In genomic region chr1:179321533-179322216, GRCh38 we compare ENCODE assay signal across 29 cellular contexts. TPM values are rescaled to one million over a fixed set of nuclear protein-coding genes. Genes with fewer than 3 reads are reported as not detected.
DNase-seq lines count a peak whose midpoint lies in the region; ATAC-seq, FAIRE-seq and TF ChIP-seq lines count a peak whose summit lies in the region.
"Had no signal": no experiment of that assay in that cellular context is flagged by ENCODE, and none has a peak within 500 bp of the region (broad histone marks: within the 10 kb centered on the region; RNA-seq: fewer than 3 reads in every experiment).

No MANE protein-coding gene starts in this region.

- peaks cover 10% of the 10 kb centered on the region for H3K79me2 ChIP-seq in HepG2 (ENCODE audit: insufficient read depth, low read length)
- H3K79me2 ChIP-seq in K562 (ENCODE audit: control insufficient read depth, insufficient read depth, low read length): no peaks in the 10 kb centered on the region

- H3K9me3 ChIP-seq in HepG2 (ENCODE audit: low read length): no peaks in the 10 kb centered on the region
- no peaks in the 10 kb centered on the region for H3K9me3 ChIP-seq in right lobe of liver
- peaks cover 5% of the 10 kb centered on the region; the same call in 1 of the 2 replicates for H3K9me3 ChIP-seq in IMR-90 (ENCODE audit: control insufficient read depth, insufficient read depth, low read length)
- no peaks in the 10 kb centered on the region for H3K9me3 ChIP-seq in K562 (replicated peaks; ENCODE audit: control insufficient read depth, insufficient read depth, low read depth, low read length)
- H3K9me3 ChIP-seq in testis: no peaks in the 10 kb centered on the region
- H3K9me3 ChIP-seq: A549, Caco-2 had no signal

- H3K79me1 ChIP-seq in IMR-90 (ENCODE audit: low read depth in 1 of 2, low read length in 2 of 2): peaks cover 18 to 39% of the 10 kb centered on the region in 2 experiments

- no peak overlapping the region for H4K8ac ChIP-seq in IMR-90 (ENCODE audit: low read depth in 2 of 2, low read length in 2 of 2)

- TF ChIP-seq CTCF in HepG2 (CRISPR knock-in tag; IDR thresholded peaks at IDR 0.05) (no peak), right lobe of liver (IDR thresholded peaks at IDR 0.05) (no peak), IMR-90 (conservative IDR thresholded peaks at IDR 0.05; ENCODE audit: low read depth, low read length) (no peak), K562 (IDR thresholded peaks at IDR 0.05 in 2 of 3, conservative IDR thresholded peaks at IDR 0.05 in 1 of 3; ENCODE audit: insufficient read depth in 2 of 3, low read depth in 1 of 3, low read length in 3 of 3) (no peak), testis (IDR thresholded peaks at IDR 0.05) (no peak)

- H2BK15ac ChIP-seq in IMR-90 (ENCODE audit: low read depth, low read length): no peak overlapping the region

- H2AFZ ChIP-seq in HepG2 (ENCODE audit: low read length) (no peak overlapping the region), IMR-90 (replicated peaks; ENCODE audit: low read length, poor library complexity) (no peak overlapping the region), K562 (ENCODE audit: low read depth, low read length) (no peak overlapping the region)

- H3K27me3 ChIP-seq in HepG2 (ENCODE audit: control insufficient read depth in 1 of 2, insufficient read depth in 2 of 2, low read length in 2 of 2) (no peaks in the 10 kb centered on the region), right lobe of liver (no peaks in the 10 kb centered on the region), IMR-90 (ENCODE audit: control insufficient read depth, insufficient read depth, low read length) (no peaks in the 10 kb centered on the region), K562 (ENCODE audit: control insufficient read depth in 2 of 2, insufficient read depth in 2 of 2, low read length in 2 of 2) (no peaks in the 10 kb centered on the region), testis (no peaks in the 10 kb centered on the region)

- in situ Hi-C loops in HepG2 (cut with HindIII; ENCODE audit: extremely low pct_ligation_motif_present, low pct_unique_long_range_greater_than_20kb) (no loop called here), IMR-90 (cut with MboI; ENCODE audit: low sequenced_read_pairs) (no loop called here), K562 (cut with MboI) (no loop called here)

- no peak overlapping the region for H4K5ac ChIP-seq in IMR-90 (ENCODE audit: low read depth, low read length)

- no peak for TF ChIP-seq EP300 in HepG2 (IDR thresholded peaks at IDR 0.05; ENCODE audit: low read depth in 2 of 2, low read length in 2 of 2)
- no peak for TF ChIP-seq EP300 in HepG2 (CRISPR knock-in tag; IDR thresholded peaks at IDR 0.05; ENCODE audit: borderline replicate concordance)
- no peak for TF ChIP-seq EP300 in K562 (IDR thresholded peaks at IDR 0.05; ENCODE audit: low read length)

- no peak for TF ChIP-seq POLR2A in HepG2 (IDR thresholded peaks at IDR 0.05; ENCODE audit: insufficient read depth in 1 of 2, low read depth in 2 of 2, low read length in 2 of 2)
- no peak for TF ChIP-seq POLR2A in right lobe of liver (IDR thresholded peaks at IDR 0.05)
- TF ChIP-seq POLR2A in IMR-90 (IDR thresholded peaks at IDR 0.05; ENCODE audit: low read depth, low read length): no peak
- no peak for TF ChIP-seq POLR2A in K562 (conservative IDR thresholded peaks at IDR 0.05)
- no peak for TF ChIP-seq POLR2A in testis (IDR thresholded peaks at IDR 0.05)

- H2BK5ac ChIP-seq in IMR-90 (ENCODE audit: low read depth, low read length, poor library complexity, severe bottlenecking): no peak overlapping the region

- intact Hi-C loops in HepG2 (cut with micrococcal nuclease; ENCODE audit: unreplicated experiment): no loop called here
- intact Hi-C loops in right lobe of liver (cut with DNase I): no loop called here
- intact Hi-C loops in IMR-90 (cut with micrococcal nuclease): no loop called here
- intact Hi-C loops in K562 (cut with micrococcal nuclease): no loop called here
- intact Hi-C loops in testis (cut with DNase I; ENCODE audit: low total_unique reads): no loop called here

- no peaks in the 10 kb centered on the region for H3K4me1 ChIP-seq in HepG2 (ENCODE audit: insufficient read depth, low read length)
- no peaks in the 10 kb centered on the region for H3K4me1 ChIP-seq in right lobe of liver
- 0 out of 2 replicates have a peak, but pooled peaks cover 2% of the 10 kb centered on the region for H3K4me1 ChIP-seq in IMR-90 (ENCODE audit: control insufficient read depth, insufficient read depth, low read length)
- no peaks in the 10 kb centered on the region for H3K4me1 ChIP-seq in K562 (replicated peaks in 1 of 2; ENCODE audit: control insufficient read depth in 2 of 2, insufficient read depth in 2 of 2, low read length in 2 of 2)
- no peaks in the 10 kb centered on the region for H3K4me1 ChIP-seq in testis
- H3K4me1 ChIP-seq: A549, Caco-2 had no signal

- no peak overlapping the region for H2AK9ac ChIP-seq in IMR-90 (replicated peaks; ENCODE audit: low read depth, low read length, poor library complexity)

- POLR2A ChIA-PET in HepG2 (lab: Yijun Ruan, JAX) (no interaction called here), IMR-90 (lab: Charles Lee; ENCODE audit: unreplicated experiment) (no interaction called here), K562 (lab: Yijun Ruan, JAX) (no interaction called here)

- H3K9ac ChIP-seq in HepG2 (ENCODE audit: insufficient read depth, low read depth, low read length): no peak overlapping the region
- no peak overlapping the region for H3K9ac ChIP-seq in IMR-90 (ENCODE audit: low read depth, low read length)
- H3K9ac ChIP-seq in K562 (ENCODE audit: insufficient read depth in 1 of 2, low read depth in 2 of 2, low read length in 2 of 2): no peak overlapping the region

- TF ChIP-seq RAD21 in HepG2 (CRISPR knock-in tag; IDR thresholded peaks at IDR 0.05): no peak
- no peak for TF ChIP-seq RAD21 in IMR-90 (IDR thresholded peaks at IDR 0.05; ENCODE audit: low read length)
- no peak for TF ChIP-seq RAD21 in K562 (CRISPR knock-in tag; conservative IDR thresholded peaks at IDR 0.05 in 1 of 2, IDR thresholded peaks at IDR 0.05 in 1 of 2)

- H4K91ac ChIP-seq in IMR-90 (ENCODE audit: insufficient read depth, low read depth, low read length): no peak overlapping the region

- H4K20me1 ChIP-seq in HepG2 (ENCODE audit: insufficient read depth, low read length) (no peaks in the 10 kb centered on the region), IMR-90 (ENCODE audit: insufficient read depth, low read length) (peaks cover 3% of the 10 kb centered on the region; the same call in 1 of the 2 replicates), K562 (replicated peaks; ENCODE audit: control insufficient read depth, insufficient read depth, low read length) (no peaks in the 10 kb centered on the region)

- H3K36me3 ChIP-seq in HepG2 (replicated peaks in 1 of 2; ENCODE audit: control insufficient read depth in 1 of 2, insufficient read depth in 2 of 2, low read length in 2 of 2): peaks cover 1 to 25% of the 10 kb centered on the region in 2 experiments; a peak in 4 of 5 replicates
- peaks cover 0 to 13% (median 4%) of the 10 kb centered on the region in 4 donors for H3K36me3 ChIP-seq in right lobe of liver
- peaks cover 11% of the 10 kb centered on the region; the same call in 1 of the 2 replicates for H3K36me3 ChIP-seq in IMR-90 (ENCODE audit: control insufficient read depth, insufficient read depth, low read length)
- no peaks in the 10 kb centered on the region for H3K36me3 ChIP-seq in K562 (ENCODE audit: control insufficient read depth, insufficient read depth, low read length)
- H3K36me3 ChIP-seq in testis (ENCODE audit: low read depth, missing control alignments): no peaks in the 10 kb centered on the region

- dilution Hi-C loops in IMR-90 (cut with HindIII; ENCODE audit: low sequenced_read_pairs, unreplicated experiment): no loop called here

- CTCF ChIA-PET in HepG2 (lab: Yijun Ruan, JAX; ENCODE audit: low intra/inter-chr PET ratio, low total read pairs) (no interaction called here), IMR-90 (lab: Yijun Ruan, JAX) (no interaction called here), K562 (lab: Yijun Ruan, JAX; ENCODE audit: low intra/inter-chr PET ratio) (no interaction called here)

- H2BK120ac ChIP-seq in IMR-90 (ENCODE audit: low read depth, low read length): no peak overlapping the region

- ATAC-seq in HepG2 (no peak), right lobe of liver (no peak), IMR-90 (ENCODE audit: low read depth) (no peak), K562 (no peak), HG03565 (IDR thresholded peaks at IDR 0.05; ENCODE audit: unreplicated experiment) (no peak)
- ATAC-seq: A549; CD8-positive, alpha-beta T cell; PC-3 had no signal

- no peak overlapping the region for H2AK5ac ChIP-seq in IMR-90 (ENCODE audit: low read depth, low read length)

- H3K56ac ChIP-seq in IMR-90 (ENCODE audit: extremely low read depth, insufficient read depth, low read length): no peak overlapping the region

- DNase-seq in HepG2 (ENCODE audit: low spot score) (no peak), right lobe of liver (no peak), IMR-90 (no peak), K562 (ENCODE audit: extremely low read depth in 1 of 4, low spot score in 3 of 4) (no peak), testis (no peak), mucosa of gallbladder (ENCODE audit: low spot score) (no peak)
- DNase-seq: C1 segment of cervical spinal cord; Caco-2; CD8-positive, alpha-beta T cell; DMS 273 treated with DMSO at 0.1 percent for 48 hours; DMS79; EL; GF-D8; GOT3; HCEC 1CT; Kasumi-1; NCI-H1092 treated with DMSO at 0.1 percent for 48 hours; NCI-H1436; NCI-H187; NCI-H2171 treated with DMSO at 0.1 percent for 48 hours; NCI-H524; NCI-H774; NK-92 treated with Interleukin-12 subunit alpha and Interleukin-12 subunit beta, amount 100 ng/mL, for 24 hours; PC-3 had no signal

- H3K9me1 ChIP-seq in IMR-90 (ENCODE audit: insufficient read depth, low read length): no peaks in the 10 kb centered on the region
- H3K9me1 ChIP-seq in K562 (ENCODE audit: control insufficient read depth, insufficient read depth, low read length): no peaks in the 10 kb centered on the region

- H3K23ac ChIP-seq in IMR-90 (ENCODE audit: low read depth, low read length): peak overlapping the region; percentile 14; the same call in 1 of the 2 replicates

- H3K27ac ChIP-seq in HepG2 (ENCODE audit: extremely low read length, insufficient read depth, low read length) (no peak overlapping the region), right lobe of liver (no peak overlapping the region), IMR-90 (ENCODE audit: insufficient read depth, low read length) (no peak overlapping the region), K562 (ENCODE audit: extremely low read depth, low read depth, low read length) (no peak overlapping the region), testis (peak overlapping the region; percentile 41 to 74)
- H3K27ac ChIP-seq: A549, HL-60 had no signal

- no peak overlapping the region for H3K18ac ChIP-seq in IMR-90 (ENCODE audit: low read depth, low read length)

- H3K4ac ChIP-seq in IMR-90 (ENCODE audit: low read depth, low read length): no peak overlapping the region

- no peak overlapping the region for H2BK20ac ChIP-seq in IMR-90 (ENCODE audit: low read depth, low read length)

- BruUV-seq in HepG2 (replicated peaks; lab: Mats Ljungman, UMichigan) (no TSS peak), IMR-90 (replicated peaks; lab: Mats Ljungman, UMichigan) (no TSS peak), K562 (replicated peaks; lab: Mats Ljungman, UMichigan) (no TSS peak)

- 96% methylated on average over 5 of the region's 5 CpGs for WGBS in HepG2 (ENCODE audit: low lambda C conversion rate)
- 89% methylated on average over 4 of the region's 5 CpGs for WGBS in right lobe of liver (ENCODE audit: insufficient coverage, low coverage, low lambda C conversion rate, missing lambda C conversion rate)
- 100% methylated on average over 2 of the region's 5 CpGs; no CpG with 5 or more reads in 1 of the 2 experiments for WGBS in IMR-90 (ENCODE audit: extremely low coverage in 2 of 2, insufficient read length in 1 of 2), 2 experiments
- 70% methylated on average over 5 of the region's 5 CpGs for WGBS in K562 (ENCODE audit: insufficient coverage, low coverage, missing lambda C conversion rate)
- WGBS in testis, 2 donors: 93 to 94% methylated on average over 5 of the region's 5 CpGs

- no peak overlapping the region for H3K14ac ChIP-seq in IMR-90 (replicated peaks; ENCODE audit: low read depth, low read length)

- FAIRE-seq in HepG2 (lab: Jason Lieb, UNC) (no peak), K562 (lab: Jason Lieb, UNC) (no peak)
- FAIRE-seq: A549, GM12891 had no signal

- H3K4me2 ChIP-seq in HepG2 (ENCODE audit: low read depth, low read length) (no peak overlapping the region), IMR-90 (ENCODE audit: low read depth, low read length) (no peak overlapping the region), K562 (ENCODE audit: insufficient read depth, low read length) (no peak overlapping the region)
- H3K4me2 ChIP-seq: A549 had no signal

- no peak overlapping the region for H3K4me3 ChIP-seq in HepG2 (replicated peaks in 1 of 3; ENCODE audit: insufficient read depth in 1 of 3, low read depth in 2 of 3, low read length in 3 of 3)
- no peak overlapping the region for H3K4me3 ChIP-seq in right lobe of liver
- H3K4me3 ChIP-seq in IMR-90 (ENCODE audit: insufficient read depth, low read depth, low read length): no peak overlapping the region
- H3K4me3 ChIP-seq in K562: no peak overlapping the region
- H3K4me3 ChIP-seq in testis: no peak overlapping the region
- H3K4me3 ChIP-seq: A549 had no signal

RNA-seq across cellular contexts. Expression of gene SOAT1, which starts 28.1 kb away (rescaled TPM):
- total RNA-seq in HepG2 (2016; rRNA removed; fragmentation: Illumina TruSeq; extraction: Trizol) (40.2 and 52.0 TPM in 2 replicates), right lobe of liver (10 to 100 TPM in 4 of 6 experiments, 1 to 10 TPM in 2; 5.8 to 20.5 (median 14.3) TPM), IMR-90 (2012; rRNA removed) (19.5 and 28.9 TPM in 2 replicates), K562 (2014; rRNA removed) (5.5 and 7.5 TPM in 2 replicates), K562 (2014; rRNA removed; fragmentation: Illumina TruSeq; extraction: Trizol) (23.5 and 31.4 TPM in 2 replicates), K562 (2015; rRNA removed; fragmentation: Illumina TruSeq; extraction: Trizol) (17.3 and 18.4 TPM in 2 replicates), K562 (2021) (24.1 and 24.3 TPM in 2 replicates), testis (10 to 100 TPM; 24.1 to 25.5 TPM), mucosa of gallbladder (83.1 TPM)
- total RNA-seq in HepG2 (2016; cell fraction: cytosol; rRNA removed; fragmentation: Illumina TruSeq; extraction: Trizol; ENCODE audit: low read depth): 10.0 and 13.3 TPM in 2 replicates
- 35.6 and 52.3 TPM in 2 replicates for total RNA-seq in HepG2 (2016; cell fraction: insoluble cytoplasmic fraction; rRNA removed; fragmentation: Illumina TruSeq; extraction: Trizol)
- total RNA-seq in HepG2 (2016; cell fraction: membrane; rRNA removed; fragmentation: Illumina TruSeq; extraction: Trizol): 13.7 and 14.4 TPM in 2 replicates
- total RNA-seq in HepG2 (2016; cell fraction: nucleus; rRNA removed; fragmentation: Illumina TruSeq; extraction: Trizol): 49.1 and 52.5 TPM in 2 replicates
- polyA plus RNA-seq in HepG2 (2011; rRNA removed) (16.9 and 22.3 TPM in 2 replicates), IMR-90 (2012; rRNA removed) (14.0 and 19.8 TPM in 2 replicates), K562 (2011; rRNA removed) (20.5 and 29.1 TPM in 2 replicates), K562 (2014; fragmentation: Illumina TruSeq; extraction: Trizol) (23.1 and 25.4 TPM in 2 replicates), K562 (2014; fragmentation: Nextera tagmentation; extraction: Ambion mirVana) (10 to 100 TPM in 1 of 2 experiments, 1 to 10 TPM in 1; 9.2 to 11.9 TPM), K562 (2014; rRNA removed) (9.8 and 11.1 TPM in 2 replicates), testis (ENCODE audit: insufficient read depth, low read depth, low replicate concordance) (22.5 TPM)
- polyA plus RNA-seq in HepG2 (2011; cell fraction: cytosol; rRNA removed): 6.4 and 12.5 TPM in 2 replicates
- 4.4 and 7.2 TPM in 2 replicates for polyA plus RNA-seq in HepG2 (2011; cell fraction: nucleus; rRNA removed)
- polyA plus RNA-seq in HepG2 (2012): 16.5 and 24.5 TPM in 2 replicates
- 1.4 and 2.2 TPM in 2 replicates for polyA plus RNA-seq in HepG2 (2016; cell fraction: cytosol; fragmentation: Illumina TruSeq; extraction: Trizol; ENCODE audit: low read depth)
- 22.5 and 25.2 TPM in 2 replicates for polyA plus RNA-seq in HepG2 (2016; cell fraction: insoluble cytoplasmic fraction; fragmentation: Illumina TruSeq; extraction: Trizol; ENCODE audit: low read depth)
- polyA plus RNA-seq in HepG2 (2016; cell fraction: membrane; fragmentation: Illumina TruSeq; extraction: Trizol; ENCODE audit: low read depth): 2.3 and 2.5 TPM in 2 replicates
- 31.2 and 32.8 TPM in 2 replicates for polyA plus RNA-seq in HepG2 (2016; cell fraction: nucleus; fragmentation: Illumina TruSeq; extraction: Trizol; ENCODE audit: insufficient read depth, low read depth)
- 34.1 and 238 TPM in 2 replicates for polyA minus RNA-seq in HepG2 (2011; rRNA and poly(A)+ RNA removed; ENCODE audit: low replicate concordance)
- polyA minus RNA-seq in HepG2 (2011; cell fraction: cytosol; rRNA and poly(A)+ RNA removed): 16.4 and 17.9 TPM in 2 replicates
- polyA minus RNA-seq in HepG2 (2011; cell fraction: nucleus; rRNA and poly(A)+ RNA removed): 8.8 and 12.2 TPM in 2 replicates
- polyA plus RNA-seq in IMR-90 (2012; cell fraction: cytosol; rRNA removed): 1.8 and 2.6 TPM in 2 replicates
- polyA plus RNA-seq in IMR-90 (2012; cell fraction: nucleus; rRNA removed; ENCODE audit: low replicate concordance): 1.1 and 11.5 TPM in 2 replicates
- total RNA-seq in K562 (2011; cell fraction: chromatin; rRNA removed; ENCODE audit: low replicate concordance): 26.8 and 37.2 TPM in 2 replicates
- 9.2 and 10.4 TPM in 2 replicates for total RNA-seq in K562 (2011; cell fraction: nucleolus; rRNA removed)
- total RNA-seq in K562 (2011; cell fraction: nucleoplasm; rRNA removed): 16.6 and 22.4 TPM in 2 replicates
- 7.1 and 16.4 TPM in 2 replicates for polyA plus RNA-seq in K562 (2011; cell fraction: cytosol; rRNA removed)
- polyA plus RNA-seq in K562 (2011; cell fraction: nucleus; rRNA removed): 6.3 and 11.4 TPM in 2 replicates
- 9.4 and 13.0 TPM in 2 replicates for polyA plus RNA-seq in K562 (2012)
- 44.0 and 47.0 TPM in 2 replicates for polyA minus RNA-seq in K562 (2011; rRNA and poly(A)+ RNA removed)
- 8.6 and 12.0 TPM in 2 replicates for polyA minus RNA-seq in K562 (2011; cell fraction: cytosol; rRNA and poly(A)+ RNA removed)
- 3.1 and 6.1 TPM in 2 replicates for polyA minus RNA-seq in K562 (2011; cell fraction: nucleus; rRNA and poly(A)+ RNA removed)

RNA-seq across cellular contexts. Expression of gene AXDND1, which starts 44.1 kb away (rescaled TPM):
- 0.14 and 0.40 TPM in 2 replicates for total RNA-seq in HepG2 (2016; rRNA removed; fragmentation: Illumina TruSeq; extraction: Trizol)
- 0.97 and 1.0 TPM in 2 replicates for total RNA-seq in HepG2 (2016; cell fraction: cytosol; rRNA removed; fragmentation: Illumina TruSeq; extraction: Trizol; ENCODE audit: low read depth)
- 0.04 and 0.06 TPM in 2 replicates for total RNA-seq in HepG2 (2016; cell fraction: insoluble cytoplasmic fraction; rRNA removed; fragmentation: Illumina TruSeq; extraction: Trizol)
- 0.12 and 0.69 TPM in 2 replicates for total RNA-seq in HepG2 (2016; cell fraction: membrane; rRNA removed; fragmentation: Illumina TruSeq; extraction: Trizol)
- total RNA-seq in HepG2 (2016; cell fraction: nucleus; rRNA removed; fragmentation: Illumina TruSeq; extraction: Trizol): 0.47 and 1.1 TPM in 2 replicates
- 0.15 and 0.46 TPM in 2 replicates for polyA plus RNA-seq in HepG2 (2011; rRNA removed)
- polyA plus RNA-seq in HepG2 (2011; cell fraction: cytosol; rRNA removed): not detected in 2 replicates
- 0.36 and 0.50 TPM in 2 replicates for polyA plus RNA-seq in HepG2 (2011; cell fraction: nucleus; rRNA removed)
- 0.19 and 0.32 TPM in 2 replicates for polyA plus RNA-seq in HepG2 (2012)
- polyA plus RNA-seq in HepG2 (2016; cell fraction: cytosol; fragmentation: Illumina TruSeq; extraction: Trizol; ENCODE audit: low read depth): 0.26 and 0.31 TPM in 2 replicates
- polyA plus RNA-seq in HepG2 (2016; cell fraction: insoluble cytoplasmic fraction; fragmentation: Illumina TruSeq; extraction: Trizol; ENCODE audit: low read depth): 0.27 and 0.48 TPM in 2 replicates
- polyA plus RNA-seq in HepG2 (2016; cell fraction: membrane; fragmentation: Illumina TruSeq; extraction: Trizol; ENCODE audit: low read depth): 0.24 and 0.36 TPM in 2 replicates
- not detected in 2 replicates for polyA plus RNA-seq in HepG2 (2016; cell fraction: nucleus; fragmentation: Illumina TruSeq; extraction: Trizol; ENCODE audit: insufficient read depth, low read depth)
- not detected in 2 replicates for polyA minus RNA-seq in HepG2 (2011; rRNA and poly(A)+ RNA removed; ENCODE audit: low replicate concordance)
- polyA minus RNA-seq in HepG2 (2011; cell fraction: cytosol; rRNA and poly(A)+ RNA removed): not detected in 2 replicates
- 0.99 and 1.4 TPM in 2 replicates for polyA minus RNA-seq in HepG2 (2011; cell fraction: nucleus; rRNA and poly(A)+ RNA removed)
- total RNA-seq in right lobe of liver: under 1 TPM in 1 of 6 experiments, not detected in 5; 0.09 TPM
- total RNA-seq in IMR-90 (2012; rRNA removed): under 0.01 TPM in 1 of 2 replicates, not detected in the other
- not detected in 2 replicates for polyA plus RNA-seq in IMR-90 (2012; rRNA removed)
- not detected in 2 replicates for polyA plus RNA-seq in IMR-90 (2012; cell fraction: cytosol; rRNA removed)
- 0.08 TPM in 1 of 2 replicates, not detected in the other for polyA plus RNA-seq in IMR-90 (2012; cell fraction: nucleus; rRNA removed; ENCODE audit: low replicate concordance)
- total RNA-seq in K562 (2011; cell fraction: chromatin; rRNA removed; ENCODE audit: low replicate concordance): 0.72 TPM in 1 of 2 replicates, not detected in the other
- total RNA-seq in K562 (2011; cell fraction: nucleolus; rRNA removed): not detected in 2 replicates
- 0.61 TPM in 1 of 2 replicates, not detected in the other for total RNA-seq in K562 (2011; cell fraction: nucleoplasm; rRNA removed)
- total RNA-seq in K562 (2014; rRNA removed): 0.12 TPM in 1 of 2 replicates, not detected in the other
- total RNA-seq in K562 (2014; rRNA removed; fragmentation: Illumina TruSeq; extraction: Trizol): 0.07 and 0.16 TPM in 2 replicates
- 0.38 TPM in 1 of 2 replicates, not detected in the other for total RNA-seq in K562 (2015; rRNA removed; fragmentation: Illumina TruSeq; extraction: Trizol)
- not detected in 2 replicates for total RNA-seq in K562 (2021)
- 0.04 TPM in 1 of 2 replicates, not detected in the other for polyA plus RNA-seq in K562 (2011; rRNA removed)
- polyA plus RNA-seq in K562 (2011; cell fraction: cytosol; rRNA removed): not detected in 2 replicates
- not detected in 2 replicates for polyA plus RNA-seq in K562 (2011; cell fraction: nucleus; rRNA removed)
- 0.06 TPM in 1 of 2 replicates, not detected in the other for polyA plus RNA-seq in K562 (2012)
- 0.07 TPM in 1 of 2 replicates, not detected in the other for polyA plus RNA-seq in K562 (2014; fragmentation: Illumina TruSeq; extraction: Trizol)
- under 1 TPM; 0.03 to 0.13 TPM for polyA plus RNA-seq in K562 (2014; fragmentation: Nextera tagmentation; extraction: Ambion mirVana)
- not detected in 2 replicates for polyA plus RNA-seq in K562 (2014; rRNA removed)
- 0.12 TPM in 1 of 2 replicates, not detected in the other for polyA minus RNA-seq in K562 (2011; rRNA and poly(A)+ RNA removed)
- polyA minus RNA-seq in K562 (2011; cell fraction: cytosol; rRNA and poly(A)+ RNA removed): 0.29 TPM in 1 of 2 replicates, not detected in the other
- polyA minus RNA-seq in K562 (2011; cell fraction: nucleus; rRNA and poly(A)+ RNA removed): not detected in 2 replicates
- total RNA-seq in testis: 10 to 100 TPM; 31.5 to 58.3 TPM
- polyA plus RNA-seq in testis (ENCODE audit: insufficient read depth, low read depth, low replicate concordance): 21.4 TPM
- total RNA-seq in mucosa of gallbladder: 2.6 TPM
- total RNA-seq: Caco-2, M059J, PC-3 had no signal

Comparison
In these comparisons a context has a peak if more than half of its experiments do, and no peak if none do; other contexts are left out.
1. H3K27ac ChIP-seq: peak in testis (2 of 2); none in HepG2 (single experiment), right lobe of liver (0 of 3), IMR-90 (single experiment) and K562 (single experiment).
2. Of the 241 proteins assayed by ChIP-seq in both HepG2 and K562: peak only in HepG2: none; only in K562: none; in both: ZNF121; in neither: 240.